Comparison of ENCODE assay signal across 10 cellular contexts in the genomic region with DNA sequence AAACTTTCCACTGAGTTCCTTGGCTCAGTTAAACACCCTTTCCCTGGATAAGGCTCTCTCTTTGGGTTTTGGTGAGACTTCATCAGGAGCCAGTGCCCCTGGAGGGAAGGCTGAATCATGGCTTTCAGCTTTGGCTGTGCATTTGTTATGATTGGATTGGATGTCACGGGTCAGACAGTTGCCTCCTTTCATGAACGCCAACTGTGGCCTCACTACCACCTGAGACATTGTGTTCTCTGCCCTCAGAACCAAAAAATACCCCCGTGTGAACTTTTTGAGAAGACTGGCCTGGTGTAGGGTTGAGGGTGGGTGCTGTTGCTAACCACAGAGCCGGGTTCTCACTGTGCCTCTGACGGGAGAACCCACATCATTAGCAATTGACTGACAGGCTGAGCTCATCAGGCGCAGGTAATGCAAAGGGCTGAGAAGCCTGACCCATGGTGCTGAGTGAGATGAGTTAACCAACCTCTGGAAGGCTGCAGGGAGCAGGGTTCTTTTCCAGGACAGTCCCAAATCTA.
A peak's percentile ranks its signal among the peaks of the same experiment; 100 is the strongest.
DNase-seq lines count a peak whose midpoint lies in the region; ATAC-seq, FAIRE-seq and TF ChIP-seq lines count a peak whose summit lies in the region.
"Had no signal": no experiment of that assay in that cellular context is flagged by ENCODE, and none has a peak within 500 bp of the region (broad histone marks: within the 10 kb centered on the region; RNA-seq: fewer than 3 reads in every experiment).

No MANE protein-coding gene starts in this region.

- H3K27ac ChIP-seq in astrocyte (ENCODE audit: low read depth, low read length), result peak overlapping the region; percentile 72

- FAIRE-seq in astrocyte (lab: Jason Lieb, UNC), result no peak

- H3K36me3 ChIP-seq in astrocyte (ENCODE audit: insufficient read depth, low read length), result no peaks in the 10 kb centered on the region

- H3K4me3 ChIP-seq in astrocyte (ENCODE audit: insufficient read depth, low read depth, low read length), result no peak overlapping the region

- H3K4me2 ChIP-seq in astrocyte (ENCODE audit: low read length), result peak overlapping the region; percentile 31

- no peak overlapping the region for H2AFZ ChIP-seq in astrocyte (ENCODE audit: low read depth, low read length)

- no peaks in the 10 kb centered on the region for H3K9me3 ChIP-seq in astrocyte (ENCODE audit: insufficient read depth, low read depth, low read length)

- intact Hi-C loops in natural killer cell (cut with micrococcal nuclease), result no loop called here

- peaks cover 21% of the 10 kb centered on the region for H3K4me1 ChIP-seq in astrocyte (ENCODE audit: insufficient read depth, low read length)

- H3K36me3 Mint-ChIP-seq in astrocyte (ENCODE audit: low read depth, unreplicated experiment), result peaks cover 4% of the 10 kb centered on the region
- H3K36me3 Mint-ChIP-seq in natural killer cell, result no peaks in the 10 kb centered on the region

- no peaks in the 10 kb centered on the region for H4K20me1 ChIP-seq in astrocyte (ENCODE audit: insufficient read depth, low read length)

- H3K27me3 ChIP-seq in astrocyte (ENCODE audit: insufficient read depth, low read length), result peaks cover 2% of the 10 kb centered on the region

- H3K79me2 ChIP-seq in astrocyte (ENCODE audit: insufficient read depth, low read length), result no peaks in the 10 kb centered on the region

- TF ChIP-seq CTCF in astrocyte (IDR thresholded peaks at IDR 0.05; ENCODE audit: insufficient read depth, low read depth, low read length) (no peak), natural killer cell (IDR thresholded peaks at IDR 0.05) (no peak)

- H3K27me3 Mint-ChIP-seq in astrocyte (ENCODE audit: low read depth, unreplicated experiment), result no peaks in the 10 kb centered on the region
- no peaks in the 10 kb centered on the region for H3K27me3 Mint-ChIP-seq in natural killer cell (ENCODE audit: low read depth in 2 of 2)

- H3K27ac Mint-ChIP-seq in astrocyte (ENCODE audit: unreplicated experiment), result peak overlapping the region; percentile 59
- H3K27ac Mint-ChIP-seq in natural killer cell, result no peak overlapping the region

- H3K9me3 Mint-ChIP-seq in astrocyte (ENCODE audit: unreplicated experiment) (peaks cover 2% of the 10 kb centered on the region), natural killer cell (no peaks in the 10 kb centered on the region)

- no peak overlapping the region for H3K4me3 Mint-ChIP-seq in astrocyte (ENCODE audit: unreplicated experiment)
- H3K4me3 Mint-ChIP-seq in natural killer cell, result no peak overlapping the region

- ATAC-seq in GM18907 (IDR thresholded peaks at IDR 0.05; ENCODE audit: unreplicated experiment) (peak; percentile 84), HG03196 (IDR thresholded peaks at IDR 0.05; ENCODE audit: unreplicated experiment) (peak; percentile 69), natural killer cell (peak in 2 of 3 donors; percentile 81 to 89)

- DNase-seq in astrocyte (ENCODE audit: low read depth) (peak; percentile 87), natural killer cell (no peak), kidney glomerular epithelial cell (lab: John Stamatoyannopoulos, UW) (no peak), NCI-H1694 treated with DMSO at 0.1 percent for 48 hours (lab: John Stamatoyannopoulos, UW) (no peak), UCSD-AML1 (lab: John Stamatoyannopoulos, UW; ENCODE audit: unreplicated experiment) (no peak)
- DNase-seq in activated CD4-positive, CD25-positive, alpha-beta regulatory T cell (lab: John Stamatoyannopoulos, UW), result no peak
- DNase-seq: activated CD4-positive, alpha-beta T cell treated with anti-CD3 and anti-CD28 coated beads for 4 hours; dermis blood vessel endothelial cell had no signal

- H3K9ac ChIP-seq in astrocyte (ENCODE audit: low read length), result peak overlapping the region; percentile 32

- H3K4me1 Mint-ChIP-seq in astrocyte (ENCODE audit: low read depth, unreplicated experiment) (peaks cover 41% of the 10 kb centered on the region), natural killer cell (peaks cover 14 to 16% of the 10 kb centered on the region in 2 donors)
